In genomic region chr17:28141783-28142182, GRCh38 we compare ENCODE assay signal across 1 cellular context.
TF ChIP-seq lines count a peak whose summit lies in the region.

No MANE protein-coding gene starts in this region.

TF ChIP-seq in K562, 482 proteins besides CTCF, POLR2A, EP300 and RAD21 (continued from another document):
- TF ChIP-seq ZBED1 (IDR thresholded peaks at IDR 0.05) (no peak), GATAD2A (IDR thresholded peaks at IDR 0.05) (no peak), NKRF (IDR thresholded peaks at IDR 0.05; ENCODE audit: borderline replicate concordance) (no peak), ZBTB8A (IDR thresholded peaks at IDR 0.05; ENCODE audit: partially characterized antibody) (no peak), GTF3C2 (IDR thresholded peaks at IDR 0.05; ENCODE audit: borderline replicate concordance, extremely low read depth, insufficient read length) (no peak), ETV5 (CRISPR knock-in tag; IDR thresholded peaks at IDR 0.05; ENCODE audit: low read depth) (no peak), CHD2 (IDR thresholded peaks at IDR 0.05; ENCODE audit: low read depth, low read length) (no peak), ZNF551 (CRISPR knock-in tag; IDR thresholded peaks at IDR 0.05) (no peak), ZNF174 (CRISPR knock-in tag; IDR thresholded peaks at IDR 0.05) (no peak), CBFB (CRISPR knock-in tag; IDR thresholded peaks at IDR 0.05) (no peak)
TF ChIP-seq in K562: peak in this region for 3.
